Comparison of ENCODE assay signal across 1 cellular context in the genomic region with DNA sequence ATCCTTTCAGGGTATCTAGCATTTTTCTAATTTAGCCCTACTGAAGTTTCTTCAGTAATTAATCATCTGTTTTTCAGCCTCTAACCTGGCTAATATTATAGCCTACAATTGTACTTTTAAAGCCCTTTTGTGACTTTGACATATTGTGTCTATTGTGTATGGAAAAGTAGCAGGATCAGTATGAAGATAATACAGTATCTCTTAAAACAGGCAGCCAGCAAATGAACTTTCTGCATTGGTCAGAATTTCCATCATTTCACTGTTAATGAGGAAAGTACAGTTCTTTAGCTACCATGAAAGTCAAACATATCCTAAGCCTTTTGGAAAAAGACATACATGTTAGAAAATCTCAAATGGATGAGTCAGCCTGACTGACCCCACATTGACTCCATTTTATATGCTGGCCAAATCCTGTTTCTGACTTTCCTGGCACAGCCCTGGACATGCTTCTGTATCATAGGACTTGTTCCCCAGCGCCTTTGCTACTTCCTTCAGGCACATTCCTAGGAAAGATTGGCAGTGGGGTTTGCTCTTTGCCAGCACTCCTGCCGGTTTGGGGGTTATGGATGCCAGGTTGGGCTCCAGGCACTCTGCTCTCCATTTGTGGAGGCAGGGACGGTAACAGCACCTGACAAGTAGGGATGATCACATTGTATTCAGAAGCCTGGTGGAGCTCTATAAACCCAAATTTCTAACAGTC.
TF ChIP-seq lines count a peak whose summit lies in the region.

No MANE protein-coding gene starts in this region.

TF ChIP-seq in HepG2, 621 proteins besides CTCF, POLR2A, EP300 and RAD21:
- TF ChIP-seq RBM22 (optimal IDR thresholded peaks at IDR 0.05; ENCODE audit: low read length) (peak; percentile 86), SRSF4 (IDR thresholded peaks at IDR 0.05; ENCODE audit: low read depth, low read length, poor library complexity, severe bottlenecking) (no peak), AGO1 (IDR thresholded peaks at IDR 0.05; ENCODE audit: low read depth, low read length, poor library complexity, severe bottlenecking) (no peak), JUND (CRISPR knock-in tag; IDR thresholded peaks at IDR 0.05) (no peak), YEATS4 (CRISPR knock-in tag; IDR thresholded peaks at IDR 0.05; ENCODE audit: borderline replicate concordance) (no peak), ZNF335 (CRISPR knock-in tag; IDR thresholded peaks at IDR 0.05) (no peak), ZSCAN31 (CRISPR knock-in tag; IDR thresholded peaks at IDR 0.05; ENCODE audit: low read depth) (no peak)
